16 cellular contexts compared by ENCODE assay signal in genomic region chr12:31245822-31246469, GRCh38.
A peak's percentile ranks its signal among the peaks of the same experiment; 100 is the strongest.
DNase-seq lines count a peak whose midpoint lies in the region; ATAC-seq, FAIRE-seq and TF ChIP-seq lines count a peak whose summit lies in the region.
"Had no signal": no experiment of that assay in that cellular context is flagged by ENCODE, and none has a peak within 500 bp of the region (broad histone marks: within the 10 kb centered on the region; RNA-seq: fewer than 3 reads in every experiment).

No MANE protein-coding gene starts in this region.

- H3K14ac ChIP-seq in IMR-90 (replicated peaks; ENCODE audit: low read depth, low read length), result no peak overlapping the region

- peaks cover 20% of the 10 kb centered on the region for H3K27me3 ChIP-seq in IMR-90 (ENCODE audit: control insufficient read depth, insufficient read depth, low read length)
- no peaks in the 10 kb centered on the region for H3K27me3 ChIP-seq in GM12878 (replicated peaks in 1 of 2; ENCODE audit: control insufficient read depth in 2 of 2, insufficient read depth in 2 of 2, low read length in 1 of 2)
- no peaks in the 10 kb centered on the region for H3K27me3 ChIP-seq in iPS-15b (ENCODE audit: control insufficient read depth, insufficient read depth, low read length)
- H3K27me3 ChIP-seq: tibial nerve had no signal

- no peaks in the 10 kb centered on the region for H3K79me1 ChIP-seq in IMR-90 (ENCODE audit: low read depth in 1 of 2, low read length in 2 of 2)

- no peak overlapping the region for H3K4ac ChIP-seq in IMR-90 (ENCODE audit: low read depth, low read length)

- SMC1A ChIA-PET in GM12878 (lab: Charles Lee; ENCODE audit: uncharacterized antibody, unreplicated experiment), result no interaction called here

- H3K4me2 ChIP-seq in A549, result no peak overlapping the region
- H3K4me2 ChIP-seq in IMR-90 (ENCODE audit: low read depth, low read length), result no peak overlapping the region
- no peak overlapping the region for H3K4me2 ChIP-seq in GM12878 (ENCODE audit: control insufficient read depth, insufficient read depth)

- H3K79me2 ChIP-seq in GM12878 (ENCODE audit: control insufficient read depth, insufficient read depth, low read length), result no peaks in the 10 kb centered on the region

- TF ChIP-seq RAD21 in A549 (conservative IDR thresholded peaks at IDR 0.05 in 1 of 2, IDR thresholded peaks at IDR 0.05 in 1 of 2) (peak; percentile 15 to 59; a peak in 2 of 5 replicates), IMR-90 (IDR thresholded peaks at IDR 0.05; ENCODE audit: low read length) (no peak), GM12878 (IDR thresholded peaks at IDR 0.05; ENCODE audit: insufficient read depth, low read depth, low read length) (no peak)

- BruUV-seq in IMR-90 (replicated peaks; lab: Mats Ljungman, UMichigan) (no TSS peak), GM12878 (replicated peaks; lab: Mats Ljungman, UMichigan) (no TSS peak)

- DNase-seq in A549 (ENCODE audit: low read depth in 1 of 2, low spot score in 1 of 2) (peak in 1 of 2 experiments; percentile 42), IMR-90 (no peak), GM12878 (ENCODE audit: low read depth, low spot score) (no peak), NAMALWA (ENCODE audit: low spot score) (no peak), caudate nucleus (lab: John Stamatoyannopoulos, UW) (no peak)
- DNase-seq: activated CD8-positive, alpha-beta memory T cell treated with anti-CD3 and anti-CD28 coated beads, Interleukin-2, amount 50 U/mL, for 48 hours; amniotic stem cell; naive B cell; NCI-H146 had no signal

- no peak overlapping the region for H2BK5ac ChIP-seq in IMR-90 (ENCODE audit: low read depth, low read length, poor library complexity, severe bottlenecking)

- intact Hi-C loops in IMR-90 (cut with micrococcal nuclease) (no loop called here), GM12878 (cut with micrococcal nuclease; ENCODE audit: unreplicated experiment) (no loop called here)

- no peak overlapping the region for H2BK120ac ChIP-seq in IMR-90 (ENCODE audit: low read depth, low read length)

- no peak overlapping the region for H4K91ac ChIP-seq in IMR-90 (ENCODE audit: insufficient read depth, low read depth, low read length)

- no peaks in the 10 kb centered on the region for H3K9me1 ChIP-seq in IMR-90 (ENCODE audit: insufficient read depth, low read length)

- no peak overlapping the region for H3K4me3 ChIP-seq in A549
- H3K4me3 ChIP-seq in IMR-90 (ENCODE audit: insufficient read depth, low read depth, low read length), result no peak overlapping the region
- no peak overlapping the region for H3K4me3 ChIP-seq in GM12878
- H3K4me3 ChIP-seq in iPS-15b (ENCODE audit: low read depth, low read length), result no peak overlapping the region
- H3K4me3 ChIP-seq: tibial nerve had no signal

- H4K8ac ChIP-seq in IMR-90 (ENCODE audit: low read depth in 2 of 2, low read length in 2 of 2), result no peak overlapping the region

- FAIRE-seq in A549 (lab: Jason Lieb, UNC) (no peak), GM12878 (lab: Jason Lieb, UNC) (no peak)
- FAIRE-seq: endometrium, G401.6, TTC549 had no signal

- H2AFZ ChIP-seq in IMR-90 (replicated peaks; ENCODE audit: low read length, poor library complexity), result no peak overlapping the region
- H2AFZ ChIP-seq in GM12878 (ENCODE audit: control insufficient read depth, low read depth, low read length), result no peak overlapping the region

- H4K20me1 ChIP-seq in IMR-90 (ENCODE audit: insufficient read depth, low read length) (no peaks in the 10 kb centered on the region), GM12878 (ENCODE audit: control insufficient read depth, insufficient read depth) (no peaks in the 10 kb centered on the region)

- H3K4me1 ChIP-seq in A549, result no peaks in the 10 kb centered on the region
- H3K4me1 ChIP-seq in IMR-90 (ENCODE audit: control insufficient read depth, insufficient read depth, low read length), result no peaks in the 10 kb centered on the region
- no peaks in the 10 kb centered on the region for H3K4me1 ChIP-seq in GM12878 (ENCODE audit: control insufficient read depth, insufficient read depth, low read length)
- H3K4me1 ChIP-seq in iPS-15b (ENCODE audit: control insufficient read depth, insufficient read depth, low read length), result no peaks in the 10 kb centered on the region
- H3K4me1 ChIP-seq: tibial nerve had no signal

- peak overlapping the region; percentile 45 for H2AK9ac ChIP-seq in IMR-90 (replicated peaks; ENCODE audit: low read depth, low read length, poor library complexity)

- CTCF ChIA-PET in A549 (lab: Yijun Ruan, JAX) (interaction anchor here (1.6 to 2.7 kb wide), 3 partner anchors 11 to 26 kb away, joined by 3 to 11 read pairs (median 7); no protein-coding TSS in a partner anchor), IMR-90 (lab: Yijun Ruan, JAX) (no interaction called here), GM12878 (lab: Yijun Ruan, JAX) (interaction anchor here (1.2 kb wide), 1 partner anchor 16 kb away, joined by 3 read pairs; no protein-coding TSS in a partner anchor)

- no peak overlapping the region for H2BK15ac ChIP-seq in IMR-90 (ENCODE audit: low read depth, low read length)

- dilution Hi-C loops in IMR-90 (cut with HindIII; ENCODE audit: low sequenced_read_pairs, unreplicated experiment), result no loop called here

- TF ChIP-seq EP300 in A549 (IDR thresholded peaks at IDR 0.05) (no peak), GM12878 (IDR thresholded peaks at IDR 0.05; ENCODE audit: borderline replicate concordance in 1 of 2, control insufficient read depth in 1 of 2, low read depth in 2 of 2, low read length in 2 of 2) (no peak)

- H3K9me3 ChIP-seq in A549 (no peaks in the 10 kb centered on the region), IMR-90 (ENCODE audit: control insufficient read depth, insufficient read depth, low read length) (no peaks in the 10 kb centered on the region), GM12878 (replicated peaks; ENCODE audit: control insufficient read depth, insufficient read depth, low read length) (no peaks in the 10 kb centered on the region), iPS-15b (ENCODE audit: control insufficient read depth, insufficient read depth, low read length) (no peaks in the 10 kb centered on the region)
- H3K9me3 ChIP-seq: tibial nerve had no signal

- in situ Hi-C loops in IMR-90 (cut with MboI; ENCODE audit: low sequenced_read_pairs), result no loop called here
- in situ Hi-C loops in GM12878 (cut with MboI), result no loop called here

- POLR2A ChIA-PET in A549 (lab: Yijun Ruan, JAX), result no interaction called here
- POLR2A ChIA-PET in IMR-90 (lab: Charles Lee; ENCODE audit: unreplicated experiment), result no interaction called here
- POLR2A ChIA-PET in GM12878 (lab: Charles Lee), result no interaction called here

- TF ChIP-seq POLR2A in A549 (IDR thresholded peaks at IDR 0.05; ENCODE audit: low read length) (no peak), IMR-90 (IDR thresholded peaks at IDR 0.05; ENCODE audit: low read depth, low read length) (no peak), GM12878 (IDR thresholded peaks at IDR 0.05; ENCODE audit: low read depth, low read length) (no peak), GM18505 (IDR thresholded peaks at IDR 0.05; ENCODE audit: borderline replicate concordance, extremely low read depth, insufficient read depth, insufficient read length) (no peak)

- no peak overlapping the region for H2AK5ac ChIP-seq in IMR-90 (ENCODE audit: low read depth, low read length)

- TF ChIP-seq CTCF in A549 (IDR thresholded peaks at IDR 0.05) (no peak), IMR-90 (conservative IDR thresholded peaks at IDR 0.05; ENCODE audit: low read depth, low read length) (peak; percentile 13; the same call in 1 of the 2 replicates), GM12878 (IDR thresholded peaks at IDR 0.05 in 2 of 3, conservative IDR thresholded peaks at IDR 0.05 in 1 of 3; ENCODE audit: control insufficient read depth in 2 of 3, extremely low read depth in 1 of 3, insufficient read depth in 1 of 3, low read depth in 3 of 3, low read length in 3 of 3) (peak in 2 of 3 experiments; percentile 22 to 32; a peak in 3 of 6 replicates)

- RAD21 ChIA-PET in GM12878 (lab: Charles Lee; ENCODE audit: unreplicated experiment), result no interaction called here

- no peak overlapping the region for H2BK20ac ChIP-seq in IMR-90 (ENCODE audit: low read depth, low read length)

- H3K27ac ChIP-seq in A549 (no peak overlapping the region), IMR-90 (ENCODE audit: insufficient read depth, low read length) (no peak overlapping the region), GM12878 (ENCODE audit: control insufficient read depth, insufficient read depth) (no peak overlapping the region), caudate nucleus (ENCODE audit: low read depth, low read length) (no peak overlapping the region)
- H3K27ac ChIP-seq: tibial nerve had no signal

- H3K18ac ChIP-seq in IMR-90 (ENCODE audit: low read depth, low read length), result no peak overlapping the region

- H3K9ac ChIP-seq in IMR-90 (ENCODE audit: low read depth, low read length) (no peak overlapping the region), GM12878 (ENCODE audit: control insufficient read depth, insufficient read depth, low read length) (no peak overlapping the region), iPS-15b (ENCODE audit: low read depth, low read length) (peak overlapping the region; percentile 50)

- H4K5ac ChIP-seq in IMR-90 (ENCODE audit: low read depth, low read length), result no peak overlapping the region

- H3K23ac ChIP-seq in IMR-90 (ENCODE audit: low read depth, low read length), result no peak overlapping the region

- no peaks in the 10 kb centered on the region for H3K36me3 ChIP-seq in IMR-90 (ENCODE audit: control insufficient read depth, insufficient read depth, low read length)
- no peaks in the 10 kb centered on the region for H3K36me3 ChIP-seq in GM12878 (ENCODE audit: control insufficient read depth in 2 of 2, insufficient read depth in 2 of 2, low read length in 1 of 2)
- no peaks in the 10 kb centered on the region for H3K36me3 ChIP-seq in iPS-15b (ENCODE audit: control insufficient read depth, insufficient read depth, low read length)
- H3K36me3 ChIP-seq: tibial nerve had no signal

- ATAC-seq in A549 (peak; percentile 34 to 83; a peak in 3 of 6 replicates), IMR-90 (ENCODE audit: low read depth) (no peak), GM12878 (peak; percentile 60), GM18505 (IDR thresholded peaks at IDR 0.05; ENCODE audit: unreplicated experiment) (no peak), GM18868 (IDR thresholded peaks at IDR 0.05; ENCODE audit: unreplicated experiment) (no peak)

- H3K56ac ChIP-seq in IMR-90 (ENCODE audit: extremely low read depth, insufficient read depth, low read length), result no peak overlapping the region

- 79% methylated on average over 15 of the region's 15 CpGs for WGBS in A549 (ENCODE audit: missing lambda C conversion rate)
- WGBS in IMR-90 (ENCODE audit: extremely low coverage in 2 of 2, insufficient read length in 1 of 2), 2 experiments, result 78% methylated on average over 4 of the region's 15 CpGs; no CpG with 5 or more reads in 1 of the 2 experiments
- WGBS in GM12878 (ENCODE audit: insufficient coverage, insufficient replicate concordance, low lambda C conversion rate, missing lambda C conversion rate), result 56% methylated on average over 15 of the region's 15 CpGs

TF ChIP-seq in A549, 52 proteins besides CTCF, POLR2A, EP300 and RAD21:
- no peak for TF ChIP-seq HOXB13 (CRISPR knock-in tag; IDR thresholded peaks at IDR 0.05; ENCODE audit: low read depth)

TF ChIP-seq in IMR-90, 13 proteins besides CTCF, POLR2A, EP300 and RAD21 (continues in another document):
- no peak for TF ChIP-seq MXI1 (IDR thresholded peaks at IDR 0.05; ENCODE audit: borderline replicate concordance, low read depth, low read length)

TF ChIP-seq in GM12878, 131 proteins besides CTCF, POLR2A, EP300 and RAD21 (continues in another document):
- no peak for TF ChIP-seq NR2C1 (IDR thresholded peaks at IDR 0.05)

Comparison
In these comparisons a context has a peak if more than half of its experiments do, and no peak if none do; other contexts are left out.
1. ATAC-seq: peak in A549 (2 of 2) and GM12878 (single experiment); none in IMR-90 (single experiment), GM18505 (single experiment) and GM18868 (single experiment).
2. Of the 24 proteins assayed by ChIP-seq in both GM12878 and A549: peak only in GM12878: CTCF; only in A549: RAD21; in both: none; in neither: 22.